Comparison of ENCODE assay signal across 29 cellular contexts in genomic region chr9:127208416-127208815, GRCh38.
"Had no signal": no experiment of that assay in that cellular context is flagged by ENCODE, and none has a peak within 500 bp of the region (broad histone marks: within the 10 kb centered on the region; RNA-seq: fewer than 3 reads in every experiment).

No MANE protein-coding gene starts in this region.

- H3K27me3 ChIP-seq: ascending aorta, breast epithelium, cardiac muscle cell, dorsolateral prefrontal cortex had no signal

- H3K36me3 Mint-ChIP-seq: activated CD4-positive, alpha-beta memory T cell treated with anti-CD3 and anti-CD28 coated beads for 36 hours; activated CD8-positive, alpha-beta memory T cell treated with anti-CD3 and anti-CD28 coated beads, Interleukin-2, amount 10 ng/mL, durations not matched to agents 7 days and 5 days; activated naive CD4-positive, alpha-beta T cell treated with anti-CD3 and anti-CD28 coated beads, Interleukin-2, amount 10 ng/mL, durations not matched to agents 7 days and 5 days; activated naive CD4-positive, alpha-beta T cell treated with anti-CD3 and anti-CD28 coated beads, Interleukin-2, amount 50 U/mL, for 72 hours; activated naive CD8-positive, alpha-beta T cell treated with anti-CD3 and anti-CD28 coated beads, Interleukin-2, amount 10 ng/mL, durations not matched to agents 7 days and 5 days had no signal

- DNase-seq: activated CD4-positive, alpha-beta memory T cell treated with anti-CD3 and anti-CD28 coated beads for 36 hours; activated CD4-positive, alpha-beta T cell treated with anti-CD3 and anti-CD28 coated beads for 36 hours; activated CD4-positive, alpha-beta T cell treated with anti-CD3 and anti-CD28 coated beads, Interleukin-2, amount 10 ng/mL, durations not matched to agents 24 days and 14 days; activated CD4-positive, CD25-positive, alpha-beta regulatory T cell; activated CD4-positive, CD25-positive, alpha-beta regulatory T cell treated with anti-CD3 and anti-CD28 coated beads, Interleukin-2, amount 50 U/mL, for 72 hours; activated CD8-positive, alpha-beta memory T cell treated with anti-CD3 and anti-CD28 coated beads, Interleukin-2, amount 10 ng/mL, durations not matched to agents 7 days and 5 days; activated CD8-positive, alpha-beta memory T cell treated with anti-CD3 and anti-CD28 coated beads, Interleukin-2, amount 50 U/mL, for 4 hours; activated CD8-positive, alpha-beta T cell treated with anti-CD3 and anti-CD28 coated beads, Interleukin-2, amount 10 ng/mL, durations not matched to agents 7 days and 5 days; activated gamma-delta T cell; activated naive CD4-positive, alpha-beta T cell; activated naive CD8-positive, alpha-beta T cell treated with anti-CD3 and anti-CD28 coated beads, Interleukin-2, amount 10 ng/mL, durations not matched to agents 7 days and 5 days; activated T-cell treated with anti-CD3 and anti-CD28 coated beads for 4 hours; activated T-cell treated with anti-CD3 and anti-CD28 coated beads, Interleukin-2, amount 50 U/mL, for 72 hours; central memory CD4-positive, alpha-beta T cell; cerebellar nuclear complex; effector memory CD4-positive, alpha-beta T cell; foreskin fibroblast; T-helper 2 cell had no signal

- H3K4me3 ChIP-seq: ascending aorta, breast epithelium, cardiac muscle cell, coronary artery, dorsolateral prefrontal cortex had no signal

- H3K9me3 ChIP-seq: ascending aorta, breast epithelium had no signal

- H3K27ac Mint-ChIP-seq: activated CD4-positive, alpha-beta memory T cell treated with anti-CD3 and anti-CD28 coated beads for 36 hours; activated CD4-positive, alpha-beta T cell treated with anti-CD3 and anti-CD28 coated beads for 36 hours; activated CD4-positive, alpha-beta T cell treated with anti-CD3 and anti-CD28 coated beads, Interleukin-2, amount 10 ng/mL, durations not matched to agents 24 days and 14 days; activated CD8-positive, alpha-beta memory T cell treated with anti-CD3 and anti-CD28 coated beads, Interleukin-2, amount 10 ng/mL, durations not matched to agents 7 days and 5 days; activated CD8-positive, alpha-beta T cell treated with anti-CD3 and anti-CD28 coated beads, Interleukin-2, amount 10 ng/mL, durations not matched to agents 7 days and 5 days; activated naive CD4-positive, alpha-beta T cell treated with anti-CD3 and anti-CD28 coated beads, Interleukin-2, amount 10 ng/mL, durations not matched to agents 7 days and 5 days; activated naive CD8-positive, alpha-beta T cell treated with anti-CD3 and anti-CD28 coated beads, Interleukin-2, amount 10 ng/mL, durations not matched to agents 7 days and 5 days; activated T-cell treated with anti-CD3 and anti-CD28 coated beads, Interleukin-2, amount 50 U/mL, for 24 hours; activated T-cell treated with anti-CD3 and anti-CD28 coated beads, Interleukin-2, amount 50 U/mL, for 72 hours; brain; dendritic cell treated with granulocyte-macrophage colony-stimulating factor and Interleukin-4, amounts not matched to agents 40 ng/mL and 50 ng/mL, for 4 days; endodermal cell had no signal

- H3K27me3 Mint-ChIP-seq: activated CD4-positive, alpha-beta memory T cell treated with anti-CD3 and anti-CD28 coated beads for 36 hours; activated CD4-positive, alpha-beta T cell treated with anti-CD3 and anti-CD28 coated beads for 36 hours; activated CD8-positive, alpha-beta memory T cell treated with anti-CD3 and anti-CD28 coated beads, Interleukin-2, amount 10 ng/mL, durations not matched to agents 7 days and 5 days; activated naive CD8-positive, alpha-beta T cell treated with anti-CD3 and anti-CD28 coated beads, Interleukin-2, amount 10 ng/mL, durations not matched to agents 7 days and 5 days; activated T-cell treated with anti-CD3 and anti-CD28 coated beads, Interleukin-2, amount 50 U/mL, for 24 hours had no signal

- H3K27ac ChIP-seq: ascending aorta, breast epithelium, cardiac muscle cell, coronary artery, dorsolateral prefrontal cortex had no signal

- H3K36me3 ChIP-seq: ascending aorta, breast epithelium, cardiac muscle cell had no signal

- H3K4me1 Mint-ChIP-seq: activated CD4-positive, alpha-beta T cell treated with anti-CD3 and anti-CD28 coated beads for 36 hours; activated CD4-positive, alpha-beta T cell treated with anti-CD3 and anti-CD28 coated beads, Interleukin-2, amount 10 ng/mL, durations not matched to agents 24 days and 14 days; activated naive CD4-positive, alpha-beta T cell treated with anti-CD3 and anti-CD28 coated beads, Interleukin-2, amount 10 ng/mL, durations not matched to agents 7 days and 5 days; brain had no signal

- ATAC-seq: activated CD4-positive, alpha-beta T cell treated with anti-CD3 and anti-CD28 coated beads for 36 hours; activated CD8-positive, alpha-beta memory T cell treated with anti-CD3 and anti-CD28 coated beads, Interleukin-2, amount 10 ng/mL, durations not matched to agents 7 days and 5 days; activated CD8-positive, alpha-beta T cell treated with anti-CD3 and anti-CD28 coated beads, Interleukin-2, amount 10 ng/mL, durations not matched to agents 7 days and 5 days; activated naive CD4-positive, alpha-beta T cell treated with anti-CD3 and anti-CD28 coated beads, Interleukin-2, amount 50 U/mL, for 72 hours; activated T-cell treated with anti-CD3 and anti-CD28 coated beads, Interleukin-2, amount 50 U/mL, for 72 hours had no signal

- H3K4me3 Mint-ChIP-seq: activated CD4-positive, alpha-beta memory T cell treated with anti-CD3 and anti-CD28 coated beads for 36 hours; activated CD4-positive, alpha-beta T cell treated with anti-CD3 and anti-CD28 coated beads for 36 hours; activated CD4-positive, alpha-beta T cell treated with anti-CD3 and anti-CD28 coated beads, Interleukin-2, amount 10 ng/mL, durations not matched to agents 24 days and 14 days; activated CD8-positive, alpha-beta memory T cell treated with anti-CD3 and anti-CD28 coated beads, Interleukin-2, amount 10 ng/mL, durations not matched to agents 7 days and 5 days; activated CD8-positive, alpha-beta T cell treated with anti-CD3 and anti-CD28 coated beads, Interleukin-2, amount 10 ng/mL, durations not matched to agents 7 days and 5 days; activated naive CD4-positive, alpha-beta T cell treated with anti-CD3 and anti-CD28 coated beads, Interleukin-2, amount 10 ng/mL, durations not matched to agents 7 days and 5 days; activated naive CD8-positive, alpha-beta T cell treated with anti-CD3 and anti-CD28 coated beads, Interleukin-2, amount 10 ng/mL, durations not matched to agents 7 days and 5 days; activated T-cell treated with anti-CD3 and anti-CD28 coated beads, Interleukin-2, amount 50 U/mL, for 24 hours; activated T-cell treated with anti-CD3 and anti-CD28 coated beads, Interleukin-2, amount 50 U/mL, for 72 hours; brain; dendritic cell treated with granulocyte-macrophage colony-stimulating factor and Interleukin-4, amounts not matched to agents 40 ng/mL and 50 ng/mL, for 4 days; endodermal cell had no signal

- H3K4me1 ChIP-seq: ascending aorta, breast epithelium had no signal

- H3K9me3 Mint-ChIP-seq: activated CD4-positive, alpha-beta memory T cell treated with anti-CD3 and anti-CD28 coated beads for 36 hours; activated CD4-positive, alpha-beta T cell treated with anti-CD3 and anti-CD28 coated beads, Interleukin-2, amount 10 ng/mL, durations not matched to agents 24 days and 14 days; activated naive CD4-positive, alpha-beta T cell treated with anti-CD3 and anti-CD28 coated beads, Interleukin-2, amount 10 ng/mL, durations not matched to agents 7 days and 5 days; activated naive CD4-positive, alpha-beta T cell treated with anti-CD3 and anti-CD28 coated beads, Interleukin-2, amount 50 U/mL, for 72 hours; activated naive CD8-positive, alpha-beta T cell treated with anti-CD3 and anti-CD28 coated beads, Interleukin-2, amount 10 ng/mL, durations not matched to agents 7 days and 5 days; activated T-cell treated with anti-CD3 and anti-CD28 coated beads, Interleukin-2, amount 50 U/mL, for 24 hours; activated T-cell treated with anti-CD3 and anti-CD28 coated beads, Interleukin-2, amount 50 U/mL, for 72 hours; brain; dendritic cell treated with granulocyte-macrophage colony-stimulating factor and Interleukin-4, amounts not matched to agents 40 ng/mL and 50 ng/mL, for 4 days; endodermal cell had no signal
